Comparison of ENCODE assay signal across 1 cellular context in the genomic region with DNA sequence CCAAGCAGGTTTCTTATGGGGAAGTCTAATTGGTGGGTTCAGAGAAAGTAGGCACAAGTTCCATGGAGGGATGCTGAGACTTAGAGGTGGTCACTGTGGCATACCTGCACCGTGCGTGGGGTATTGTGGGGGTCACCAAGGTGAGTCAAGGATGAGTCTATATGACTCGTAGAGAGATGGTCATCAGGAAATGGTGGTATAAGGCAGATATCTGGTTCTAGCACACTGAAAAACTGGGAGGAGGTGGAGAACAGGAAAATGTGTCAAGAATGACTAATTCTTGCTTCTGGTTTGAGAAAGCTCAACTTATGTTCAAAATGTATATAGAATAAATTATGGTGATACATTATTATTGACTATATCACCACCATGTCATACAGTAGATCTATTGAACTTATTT.
TF ChIP-seq lines count a peak whose summit lies in the region.

No MANE protein-coding gene starts in this region.

TF ChIP-seq in endothelial cell of umbilical vein, 7 proteins besides CTCF, POLR2A, EP300 and RAD21:
- TF ChIP-seq MYC (IDR thresholded peaks at IDR 0.05; ENCODE audit: low read depth, low read length) (no peak), GATA2 (IDR thresholded peaks at IDR 0.05; ENCODE audit: insufficient read depth, insufficient read length, low read depth, low read length) (peak; percentile 96), FOS (IDR thresholded peaks at IDR 0.05; ENCODE audit: borderline replicate concordance, insufficient read depth, low read length) (peak; percentile 91), POLR2AphosphoS5 (IDR thresholded peaks at IDR 0.05; ENCODE audit: insufficient read depth, low read depth, low read length) (peak; percentile 21), JUN (IDR thresholded peaks at IDR 0.05; ENCODE audit: borderline replicate concordance, insufficient read depth, insufficient read length, low read depth) (no peak), EZH2 (IDR thresholded peaks at IDR 0.05; ENCODE audit: borderline replicate concordance, low read depth, low read length, severe bottlenecking) (no peak)
- TF ChIP-seq, protein P1, sequence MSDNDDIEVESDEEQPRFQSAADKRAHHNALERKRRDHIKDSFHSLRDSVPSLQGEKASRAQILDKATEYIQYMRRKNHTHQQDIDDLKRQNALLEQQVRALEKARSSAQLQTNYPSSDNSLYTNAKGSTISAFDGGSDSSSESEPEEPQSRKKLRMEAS (IDR thresholded peaks at IDR 0.05; ENCODE audit: insufficient read depth, insufficient read length) = no peak
